In the genomic region with DNA sequence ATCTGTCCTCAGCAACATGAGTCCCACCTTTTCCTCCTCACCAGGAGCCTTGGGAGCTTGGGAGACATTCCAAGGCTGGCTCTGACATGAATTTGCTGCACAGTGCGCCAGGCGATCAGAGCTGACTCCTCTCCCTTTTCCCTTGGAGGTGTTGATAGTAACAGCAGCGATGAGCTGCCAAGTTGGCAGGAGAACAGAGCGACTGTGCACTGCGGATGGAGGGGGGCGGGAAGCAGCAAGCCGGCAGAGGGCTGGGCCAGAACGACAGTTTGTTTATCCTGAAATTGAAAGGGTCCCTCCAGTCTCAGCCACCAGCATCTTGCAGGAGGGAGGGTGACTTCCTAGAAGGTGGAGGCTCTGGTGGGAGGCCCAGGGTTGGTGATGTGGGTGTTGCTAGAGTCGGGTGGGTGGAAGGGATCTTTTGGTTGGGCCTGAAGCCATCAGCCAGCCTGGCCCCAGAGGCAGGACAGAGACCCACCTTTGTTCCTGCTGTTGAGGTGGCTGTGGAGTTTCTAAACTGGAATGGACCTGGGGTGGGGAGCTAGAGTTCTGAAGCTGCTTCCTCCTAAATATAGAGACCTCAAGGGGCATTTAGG, we compare ENCODE assay signal across 9 cellular contexts. TPM values are rescaled to one million over a fixed set of nuclear protein-coding genes. Genes with fewer than 3 reads are reported as not detected.
A peak's percentile ranks its signal among the peaks of the same experiment; 100 is the strongest.
DNase-seq lines count a peak whose midpoint lies in the region; ATAC-seq, FAIRE-seq and TF ChIP-seq lines count a peak whose summit lies in the region.
"Had no signal": no experiment of that assay in that cellular context is flagged by ENCODE, and none has a peak within 500 bp of the region (broad histone marks: within the 10 kb centered on the region; RNA-seq: fewer than 3 reads in every experiment).

No MANE protein-coding gene starts in this region.

- H3K27ac Mint-ChIP-seq in astrocyte (ENCODE audit: unreplicated experiment), result no peak overlapping the region
- H3K27ac Mint-ChIP-seq: activated CD4-positive, alpha-beta memory T cell treated with anti-CD3 and anti-CD28 coated beads for 36 hours; H9 had no signal

- H3K9ac ChIP-seq in astrocyte (ENCODE audit: low read length) (no peak overlapping the region), stomach smooth muscle (ENCODE audit: low read length in 2 of 2) (peak overlapping the region in 1 of 2 donors; percentile 5)

- peak; percentile 39 for DNase-seq in NCI-H1092 (lab: John Stamatoyannopoulos, UW)
- DNase-seq in astrocyte (ENCODE audit: low read depth), result peak; percentile 29
- DNase-seq in left ventricle myocardium superior, result peak; percentile 82
- no peak for DNase-seq in activated CD4-positive, alpha-beta T cell treated with anti-CD3 and anti-CD28 coated beads for 4 hours
- DNase-seq: activated CD4-positive, alpha-beta memory T cell treated with anti-CD3 and anti-CD28 coated beads for 36 hours; H9 had no signal

- peak overlapping the region; percentile 43 for H3K4me2 ChIP-seq in astrocyte (ENCODE audit: low read length)

- no peaks in the 10 kb centered on the region for H3K36me3 Mint-ChIP-seq in astrocyte (ENCODE audit: low read depth, unreplicated experiment)
- H3K36me3 Mint-ChIP-seq: activated CD4-positive, alpha-beta memory T cell treated with anti-CD3 and anti-CD28 coated beads for 36 hours had no signal

- H4K20me1 ChIP-seq in astrocyte (ENCODE audit: insufficient read depth, low read length), result no peaks in the 10 kb centered on the region

- no peak for TF ChIP-seq CTCF in astrocyte (IDR thresholded peaks at IDR 0.05; ENCODE audit: insufficient read depth, low read depth, low read length)

- H3K4me3 ChIP-seq in astrocyte (ENCODE audit: insufficient read depth, low read depth, low read length) (no peak overlapping the region), stomach smooth muscle (ENCODE audit: low read length in 2 of 2) (peak overlapping the region in 1 of 2 donors; percentile 52)

- no peaks in the 10 kb centered on the region for H3K9me3 Mint-ChIP-seq in astrocyte (ENCODE audit: unreplicated experiment)
- H3K9me3 Mint-ChIP-seq: activated CD4-positive, alpha-beta memory T cell treated with anti-CD3 and anti-CD28 coated beads for 36 hours; H9 had no signal

- H2AFZ ChIP-seq in astrocyte (ENCODE audit: low read depth, low read length), result peak overlapping the region; percentile 50

- FAIRE-seq in astrocyte (lab: Jason Lieb, UNC), result no peak

- H3K4me1 Mint-ChIP-seq in astrocyte (ENCODE audit: low read depth, unreplicated experiment), result no peaks in the 10 kb centered on the region

- intact Hi-C loops in left ventricle myocardium superior (cut with micrococcal nuclease), result no loop called here

- H3K79me2 ChIP-seq in astrocyte (ENCODE audit: insufficient read depth, low read length), result no peaks in the 10 kb centered on the region

- H3K27me3 Mint-ChIP-seq in astrocyte (ENCODE audit: low read depth, unreplicated experiment), result peaks cover 36% of the 10 kb centered on the region
- H3K27me3 Mint-ChIP-seq: activated CD4-positive, alpha-beta memory T cell treated with anti-CD3 and anti-CD28 coated beads for 36 hours had no signal

- H3K4me1 ChIP-seq in astrocyte (ENCODE audit: insufficient read depth, low read length) (peaks cover 6% of the 10 kb centered on the region), stomach smooth muscle (ENCODE audit: control insufficient read depth, insufficient read depth, low read length) (peaks cover 22% of the 10 kb centered on the region)

- H3K27ac ChIP-seq in astrocyte (ENCODE audit: low read depth, low read length), result no peak overlapping the region
- peak overlapping the region; percentile 53 for H3K27ac ChIP-seq in stomach smooth muscle (ENCODE audit: low read length)

- H3K36me3 ChIP-seq in astrocyte (ENCODE audit: insufficient read depth, low read length) (no peaks in the 10 kb centered on the region), stomach smooth muscle (ENCODE audit: control insufficient read depth in 2 of 2, insufficient read depth in 2 of 2, low read length in 2 of 2) (no peaks in the 10 kb centered on the region)

- H3K27me3 ChIP-seq in astrocyte (ENCODE audit: insufficient read depth, low read length), result peaks cover 4% of the 10 kb centered on the region
- no peaks in the 10 kb centered on the region for H3K27me3 ChIP-seq in stomach smooth muscle (ENCODE audit: control insufficient read depth in 1 of 2, insufficient read depth in 2 of 2, low read length in 2 of 2)

- H3K9me3 ChIP-seq in astrocyte (ENCODE audit: insufficient read depth, low read depth, low read length) (no peaks in the 10 kb centered on the region), stomach smooth muscle (ENCODE audit: control insufficient read depth in 2 of 2, low read length in 2 of 2) (no peaks in the 10 kb centered on the region)

- no peak overlapping the region for H3K4me3 Mint-ChIP-seq in astrocyte (ENCODE audit: unreplicated experiment)
- H3K4me3 Mint-ChIP-seq: activated CD4-positive, alpha-beta memory T cell treated with anti-CD3 and anti-CD28 coated beads for 36 hours; H9 had no signal

- ATAC-seq in left ventricle myocardium superior (peak; percentile 98), GM18519 (IDR thresholded peaks at IDR 0.05; ENCODE audit: low FRiP score, unreplicated experiment) (no peak), HG02870 (IDR thresholded peaks at IDR 0.05; ENCODE audit: unreplicated experiment) (no peak)

RNA-seq across cellular contexts. Expression of gene DYNLL2, which starts 22.5 kb away (rescaled TPM):
- total RNA-seq in astrocyte (24.9 and 29.4 TPM in 2 replicates), left ventricle myocardium superior (80.5 TPM)

RNA-seq across cellular contexts. Expression of gene SRSF1, which starts 53.6 kb away (rescaled TPM):
- total RNA-seq in astrocyte, result 170 and 196 TPM in 2 replicates
- total RNA-seq in left ventricle myocardium superior, result 98.1 TPM

Comparison
In these comparisons a context has a peak if more than half of its experiments do, and no peak if none do; other contexts are left out.
1. DNase-seq: peak in NCI-H1092 (single experiment), astrocyte (single experiment) and left ventricle myocardium superior (single experiment); none in activated CD4-positive, alpha-beta T cell treated with anti-CD3 and anti-CD28 coated beads for 4 hours (0 of 2).